8 cellular contexts compared by ENCODE assay signal in genomic region chr12:124032265-124032886, GRCh38. TPM values are rescaled to one million over a fixed set of nuclear protein-coding genes. Genes with fewer than 3 reads are reported as not detected.
DNase-seq lines count a peak whose midpoint lies in the region; ATAC-seq and TF ChIP-seq lines count a peak whose summit lies in the region.

No MANE protein-coding gene starts in this region.

- ATAC-seq in SK-N-SH treated with all-trans-retinoic acid at 6 μM for 48 hours (peak; percentile 76), GM21825 (IDR thresholded peaks at IDR 0.05; ENCODE audit: unreplicated experiment) (no peak)

- no peak overlapping the region for H3K4me3 ChIP-seq in fibroblast of lung (replicated peaks in 1 of 4; ENCODE audit: control extremely low read depth in 1 of 4, insufficient read depth in 1 of 4, low read depth in 3 of 4, low read length in 4 of 4)

- peaks cover 3% of the 10 kb centered on the region for H3K27me3 Mint-ChIP-seq in nephron (ENCODE audit: low read depth)

- H3K27me3 ChIP-seq in fibroblast of lung (ENCODE audit: control insufficient read depth, insufficient read depth, low read length), result no peaks in the 10 kb centered on the region

- TF ChIP-seq CTCF in fibroblast of lung (conservative IDR thresholded peaks at IDR 0.05 in 1 of 2, IDR thresholded peaks at IDR 0.05 in 1 of 2; ENCODE audit: low read depth in 1 of 2, low read length in 2 of 2) (peak; percentile 89 to 95), nephron (IDR thresholded peaks at IDR 0.05; ENCODE audit: unreplicated experiment in 3 of 3) (peak; percentile 85 to 87 (median 86))

- peaks cover 38% of the 10 kb centered on the region for H3K4me1 Mint-ChIP-seq in nephron

- no peak for TF ChIP-seq EP300 in Ishikawa (IDR thresholded peaks at IDR 0.05; ENCODE audit: borderline replicate concordance)

- DNase-seq in SHP77 (lab: John Stamatoyannopoulos, UW) (peak; percentile 49 to 59), SHP77 treated with DMSO at 0.1 percent for 48 hours (lab: John Stamatoyannopoulos, UW) (no peak), fibroblast of lung (ENCODE audit: low read depth in 2 of 2) (peak; percentile 53 to 79), occipital lobe (lab: John Stamatoyannopoulos, UW) (no peak)

- H3K79me2 ChIP-seq in fibroblast of lung (ENCODE audit: control insufficient read depth, insufficient read depth, low read length), result no peaks in the 10 kb centered on the region

- H3K4me3 Mint-ChIP-seq in nephron, result no peak overlapping the region

- H3K4me1 ChIP-seq in fibroblast of lung (ENCODE audit: control insufficient read depth, extremely low read depth, insufficient read depth, low read length), result peaks cover 8% of the 10 kb centered on the region

- no peak overlapping the region for H3K4me2 ChIP-seq in fibroblast of lung (ENCODE audit: extremely low read depth, insufficient read depth, low read length)

- TF ChIP-seq RAD21 in Ishikawa (IDR thresholded peaks at IDR 0.05; ENCODE audit: low read depth), result peak; percentile 74

- no peak overlapping the region for H3K27ac ChIP-seq in fibroblast of lung (ENCODE audit: insufficient read depth, low read length)

- H3K27ac Mint-ChIP-seq in nephron, result no peak overlapping the region

- H4K20me1 ChIP-seq in fibroblast of lung (ENCODE audit: control insufficient read depth, extremely low read depth, insufficient read depth, low read length), result no peaks in the 10 kb centered on the region

- H3K9me3 Mint-ChIP-seq in nephron, result no peaks in the 10 kb centered on the region

- H3K9ac ChIP-seq in fibroblast of lung (ENCODE audit: insufficient read depth, low read length), result no peak overlapping the region

- no peaks in the 10 kb centered on the region for H3K9me3 ChIP-seq in fibroblast of lung (ENCODE audit: control insufficient read depth, insufficient read depth, low read depth, low read length)

- no peaks in the 10 kb centered on the region for H3K36me3 ChIP-seq in fibroblast of lung (ENCODE audit: control insufficient read depth, insufficient read depth, low read length)

- H2AFZ ChIP-seq in fibroblast of lung (ENCODE audit: low read length), result no peak overlapping the region

- peaks cover 3% of the 10 kb centered on the region for H3K36me3 Mint-ChIP-seq in nephron (ENCODE audit: low read depth)

TF ChIP-seq in Ishikawa, 13 proteins besides CTCF, POLR2A, EP300 and RAD21:
- no peak for TF ChIP-seq MAX (IDR thresholded peaks at IDR 0.05)
TF ChIP-seq in Ishikawa: peak in this region for 0.

TF ChIP-seq in SK-N-SH treated with all-trans-retinoic acid at 6 μM for 48 hours, 23 proteins besides CTCF, POLR2A, EP300 and RAD21:
- TF ChIP-seq TOX (CRISPR knock-in tag; IDR thresholded peaks at IDR 0.05; ENCODE audit: borderline replicate concordance), result no peak
- no peak for TF ChIP-seq BACH2 (CRISPR knock-in tag; IDR thresholded peaks at IDR 0.05; ENCODE audit: borderline replicate concordance)
- no peak for TF ChIP-seq ZNF8 (CRISPR knock-in tag; IDR thresholded peaks at IDR 0.05)
- no peak for TF ChIP-seq TSHZ2 (CRISPR knock-in tag; IDR thresholded peaks at IDR 0.05)
TF ChIP-seq in SK-N-SH treated with all-trans-retinoic acid at 6 μM for 48 hours: peak in this region for 0.

RNA-seq across cellular contexts. Expression of gene ZNF664, which starts 59.4 kb away (rescaled TPM):
- total RNA-seq in fibroblast of lung, result 43.9 and 46.0 TPM in 2 replicates
- polyA plus RNA-seq in fibroblast of lung, result 44.1 and 55.1 TPM in 2 replicates
- polyA plus RNA-seq in fibroblast of lung (2012), result 35.4 and 43.0 TPM in 2 replicates
- 12.0 and 39.3 TPM in 2 replicates for polyA minus RNA-seq in fibroblast of lung (ENCODE audit: low replicate concordance)
- total RNA-seq in occipital lobe, result 67.5 TPM

RNA-seq across cellular contexts. Expression of gene CCDC92, which starts 59.7 kb away (rescaled TPM):
- total RNA-seq in fibroblast of lung (7.7 and 13.2 TPM in 2 replicates), occipital lobe (15.0 TPM)
- polyA plus RNA-seq in fibroblast of lung, result 42.3 and 48.6 TPM in 2 replicates
- 49.6 and 50.9 TPM in 2 replicates for polyA plus RNA-seq in fibroblast of lung (2012)
- 40.8 and 46.5 TPM in 2 replicates for polyA minus RNA-seq in fibroblast of lung (ENCODE audit: low replicate concordance)

Comparison
In these comparisons a context has a peak if more than half of its experiments do, and no peak if none do; other contexts are left out.
1. DNase-seq: peak in SHP77 (2 of 2) and fibroblast of lung (2 of 2); none in SHP77 treated with DMSO at 0.1 percent for 48 hours (single experiment) and occipital lobe (single experiment).